In genomic region chr16:17555176-17555575, GRCh38 we compare ENCODE assay signal across 21 cellular contexts.
A peak's percentile ranks its signal among the peaks of the same experiment; 100 is the strongest.
DNase-seq lines count a peak whose midpoint lies in the region; ATAC-seq, FAIRE-seq and TF ChIP-seq lines count a peak whose summit lies in the region.
"Had no signal": no experiment of that assay in that cellular context is flagged by ENCODE, and none has a peak within 500 bp of the region (broad histone marks: within the 10 kb centered on the region; RNA-seq: fewer than 3 reads in every experiment).

No MANE protein-coding gene starts in this region.

- H3K4me3 Mint-ChIP-seq in HFFc6 (peak overlapping the region; percentile 1; the same call in 1 of the 2 replicates), astrocyte (ENCODE audit: unreplicated experiment) (no peak overlapping the region)
- H3K4me3 Mint-ChIP-seq: central memory CD8-positive, alpha-beta T cell; effector memory CD8-positive, alpha-beta T cell; immature natural killer cell; naive thymus-derived CD8-positive, alpha-beta T cell; T-helper 1 cell treated with Interleukin-12 subunit alpha and Interleukin-12 subunit beta and Interleukin-4 antibody, amounts not matched to agents 30 μg/mL and 1 μg/mL, for 36 hours had no signal

- H3K27me3 ChIP-seq in astrocyte (ENCODE audit: insufficient read depth, low read length) (peaks cover 4% of the 10 kb centered on the region), foreskin keratinocyte (no peaks in the 10 kb centered on the region), BE2C (no peaks in the 10 kb centered on the region)
- H3K27me3 ChIP-seq: BLaER1 had no signal

- H3K36me3 ChIP-seq in astrocyte (ENCODE audit: insufficient read depth, low read length) (no peaks in the 10 kb centered on the region), BE2C (no peaks in the 10 kb centered on the region)
- H3K36me3 ChIP-seq: BLaER1, stomach had no signal

- H3K4me2 ChIP-seq in astrocyte (ENCODE audit: low read length), result peak overlapping the region; percentile 47
- H3K4me2 ChIP-seq: BLaER1 had no signal

- peak; percentile 92 for DNase-seq in AG10803 (ENCODE audit: low read depth)
- peak; percentile 92 for DNase-seq in HFFc6
- peak; percentile 92 for DNase-seq in astrocyte (ENCODE audit: low read depth)
- DNase-seq in foreskin keratinocyte, result peak; percentile 73 to 87
- no peak for DNase-seq in Right ventricle myocardium inferior (ENCODE audit: missing footprints)
- DNase-seq in putamen (ENCODE audit: low spot score), result no peak
- no peak for DNase-seq in BE2C
- DNase-seq: activated CD4-positive, CD25-positive, alpha-beta regulatory T cell treated with anti-CD3 and anti-CD28 coated beads, Interleukin-2, amount 50 U/mL, for 72 hours; activated naive CD4-positive, alpha-beta T cell; effector memory CD8-positive, alpha-beta T cell; GOT3; immature natural killer cell; naive thymus-derived CD8-positive, alpha-beta T cell; NCI-H82; psoas muscle; stomach had no signal

- intact Hi-C loops in Right ventricle myocardium inferior (cut with DNase I), result no loop called here

- ATAC-seq in foreskin keratinocyte, result peak; percentile 4
- no peak for ATAC-seq in Right ventricle myocardium inferior
- ATAC-seq in GM21423 (IDR thresholded peaks at IDR 0.05; ENCODE audit: unreplicated experiment), result no peak
- ATAC-seq: effector memory CD8-positive, alpha-beta T cell; naive thymus-derived CD8-positive, alpha-beta T cell; psoas muscle had no signal

- H3K9ac ChIP-seq in astrocyte (ENCODE audit: low read length), result no peak overlapping the region
- H3K9ac ChIP-seq: BLaER1 had no signal

- H3K36me3 Mint-ChIP-seq in HFFc6 (ENCODE audit: low read depth) (no peaks in the 10 kb centered on the region), astrocyte (ENCODE audit: low read depth, unreplicated experiment) (no peaks in the 10 kb centered on the region)
- H3K36me3 Mint-ChIP-seq: immature natural killer cell; naive thymus-derived CD8-positive, alpha-beta T cell had no signal

- H3K27ac Mint-ChIP-seq in HFFc6, result peak overlapping the region; percentile 68
- H3K27ac Mint-ChIP-seq in astrocyte (ENCODE audit: unreplicated experiment), result peak overlapping the region; percentile 86
- H3K27ac Mint-ChIP-seq: immature natural killer cell; T-helper 1 cell treated with Interleukin-12 subunit alpha and Interleukin-12 subunit beta and Interleukin-4 antibody, amounts not matched to agents 30 μg/mL and 1 μg/mL, for 36 hours had no signal

- TF ChIP-seq CTCF in AG10803 (conservative IDR thresholded peaks at IDR 0.05; ENCODE audit: low read length), result peak; percentile 35
- TF ChIP-seq CTCF in HFFc6 (IDR thresholded peaks at IDR 0.05), result peak; percentile 47; the same call in 1 of the 2 replicates
- TF ChIP-seq CTCF in astrocyte (IDR thresholded peaks at IDR 0.05; ENCODE audit: insufficient read depth, low read depth, low read length), result peak; percentile 8
- TF ChIP-seq CTCF in foreskin keratinocyte (conservative IDR thresholded peaks at IDR 0.05), result peak; percentile 24
- TF ChIP-seq CTCF in BE2C (IDR thresholded peaks at IDR 0.05; ENCODE audit: low read depth, low read length), result no peak

- H3K9me3 Mint-ChIP-seq in HFFc6, result no peaks in the 10 kb centered on the region
- H3K9me3 Mint-ChIP-seq in astrocyte (ENCODE audit: unreplicated experiment), result no peaks in the 10 kb centered on the region
- H3K9me3 Mint-ChIP-seq: central memory CD8-positive, alpha-beta T cell; effector memory CD8-positive, alpha-beta T cell; immature natural killer cell; naive thymus-derived CD8-positive, alpha-beta T cell; T-helper 1 cell treated with Interleukin-12 subunit alpha and Interleukin-12 subunit beta and Interleukin-4 antibody, amounts not matched to agents 30 μg/mL and 1 μg/mL, for 36 hours had no signal

- H4K20me1 ChIP-seq in astrocyte (ENCODE audit: insufficient read depth, low read length), result no peaks in the 10 kb centered on the region
- H4K20me1 ChIP-seq: BLaER1 had no signal

- H3K4me1 ChIP-seq in astrocyte (ENCODE audit: insufficient read depth, low read length), result peaks cover 13% of the 10 kb centered on the region
- peaks cover 49% of the 10 kb centered on the region for H3K4me1 ChIP-seq in foreskin keratinocyte
- H3K4me1 ChIP-seq in BE2C, result no peaks in the 10 kb centered on the region
- H3K4me1 ChIP-seq: BLaER1, psoas muscle, stomach had no signal

- H3K27ac ChIP-seq in astrocyte (ENCODE audit: low read depth, low read length) (peak overlapping the region; percentile 57), foreskin keratinocyte (no peak overlapping the region)
- H3K27ac ChIP-seq: BLaER1, psoas muscle, stomach had no signal

- H2AFZ ChIP-seq in astrocyte (ENCODE audit: low read depth, low read length), result no peak overlapping the region

- FAIRE-seq in astrocyte (lab: Jason Lieb, UNC), result peak; percentile 52

- peaks cover 77% of the 10 kb centered on the region for H3K4me1 Mint-ChIP-seq in HFFc6 (ENCODE audit: low read depth)
- H3K4me1 Mint-ChIP-seq in astrocyte (ENCODE audit: low read depth, unreplicated experiment), result peaks cover 9% of the 10 kb centered on the region
- H3K4me1 Mint-ChIP-seq: central memory CD8-positive, alpha-beta T cell; immature natural killer cell had no signal

- no peak overlapping the region for H3K4me3 ChIP-seq in AG10803 (ENCODE audit: low read length)
- no peak overlapping the region for H3K4me3 ChIP-seq in astrocyte (ENCODE audit: insufficient read depth, low read depth, low read length)
- H3K4me3 ChIP-seq in BE2C (ENCODE audit: low read depth, low read length), result no peak overlapping the region
- H3K4me3 ChIP-seq: BLaER1, lung, psoas muscle, stomach had no signal

- H3K27me3 Mint-ChIP-seq in HFFc6 (ENCODE audit: insufficient read depth) (peaks cover 5% of the 10 kb centered on the region), astrocyte (ENCODE audit: low read depth, unreplicated experiment) (peaks cover 13% of the 10 kb centered on the region)

- no peaks in the 10 kb centered on the region for H3K79me2 ChIP-seq in astrocyte (ENCODE audit: insufficient read depth, low read length)

- no peaks in the 10 kb centered on the region for H3K9me3 ChIP-seq in astrocyte (ENCODE audit: insufficient read depth, low read depth, low read length)
- no peaks in the 10 kb centered on the region for H3K9me3 ChIP-seq in BE2C
- H3K9me3 ChIP-seq: BLaER1, psoas muscle, stomach had no signal

Comparison
In these comparisons a context has a peak if more than half of its experiments do, and no peak if none do; other contexts are left out.
1. DNase-seq: peak in AG10803 (single experiment), HFFc6 (single experiment), astrocyte (single experiment) and foreskin keratinocyte (2 of 2); none in Right ventricle myocardium inferior (single experiment), putamen (single experiment) and BE2C (single experiment).